ENCODE assay signal across 5 cellular contexts in the genomic region with DNA sequence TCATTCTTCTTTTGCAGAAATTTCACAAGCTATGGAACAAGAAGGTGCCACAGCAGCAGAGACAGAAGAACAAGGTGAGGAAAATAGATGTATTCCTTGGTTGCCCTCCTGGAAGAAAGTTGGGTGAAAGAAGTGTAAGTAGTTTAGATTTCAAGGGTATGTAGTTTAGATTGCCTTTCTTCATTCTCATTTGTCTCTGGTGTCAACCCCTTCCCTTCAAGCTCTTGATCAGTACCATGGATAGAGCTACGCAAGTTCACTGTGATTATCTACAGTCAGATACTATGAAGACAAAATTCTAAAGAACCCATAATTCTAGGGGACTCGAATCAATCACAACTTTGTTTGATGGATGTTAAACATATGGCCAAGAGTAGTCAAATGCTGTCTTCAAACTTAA. TPM values are rescaled to one million over a fixed set of nuclear protein-coding genes. Genes with fewer than 3 reads are reported as not detected.
"Had no signal": no experiment of that assay in that cellular context is flagged by ENCODE, and none has a peak within 500 bp of the region (broad histone marks: within the 10 kb centered on the region; RNA-seq: fewer than 3 reads in every experiment).

No MANE protein-coding gene starts in this region.

RNA-seq across cellular contexts. Expression of a gene that starts 32.8 kb away (rescaled TPM):
- total RNA-seq: GM23248, H7, HT-29, LHCN-M2 had no signal
- polyA plus RNA-seq: GM23248, IgD-negative memory B cell had no signal
